ENCODE assay signal across 8 cellular contexts in genomic region chr6:149043476-149044130, GRCh38.
DNase-seq lines count a peak whose midpoint lies in the region; ATAC-seq and TF ChIP-seq lines count a peak whose summit lies in the region.

No MANE protein-coding gene starts in this region.

- DNase-seq in NCI-H2171 treated with DMSO at 0.1 percent for 48 hours (lab: John Stamatoyannopoulos, UW) = peak; percentile 7
- DNase-seq in NCI-H2171 (lab: John Stamatoyannopoulos, UW) = no peak
- DNase-seq in HUDEP-2 (lab: John Stamatoyannopoulos, UW; ENCODE audit: unreplicated experiment in 76 of 76) = peak in 42 of 76 experiments; percentile 9 to 71 (median 30)
- peak; percentile 62 for DNase-seq in activated CD4-positive, alpha-beta memory T cell treated with anti-CD3 and anti-CD28 coated beads for 36 hours
- DNase-seq in mucosa of descending colon = no peak
- DNase-seq in neuronal stem cell (ENCODE audit: low spot score) = no peak
- DNase-seq in ureter (ENCODE audit: low spot score) = no peak

- POLR2A ChIA-PET in activated CD4-positive, alpha-beta memory T cell treated with anti-CD3 and anti-CD28 coated beads for 36 hours (lab: Charles Lee) = interaction anchor here (3.6 kb wide), 1 partner anchor 11 kb away, joined by 24 read pairs; no protein-coding TSS in a partner anchor

- H3K27ac ChIP-seq in neuronal stem cell (replicated peaks; ENCODE audit: low read length) = no peak overlapping the region

- no peaks in the 10 kb centered on the region for H3K27me3 ChIP-seq in neuronal stem cell (ENCODE audit: control insufficient read depth in 3 of 3, insufficient read depth in 3 of 3, low read depth in 1 of 3, low read length in 3 of 3)

- H2BK15ac ChIP-seq in neuronal stem cell (ENCODE audit: low read length) = no peak overlapping the region

- H2AFZ ChIP-seq in neuronal stem cell (ENCODE audit: low read length) = no peak overlapping the region

- no peak overlapping the region for H4K8ac ChIP-seq in neuronal stem cell (ENCODE audit: low read depth, low read length)

- intact Hi-C loops in activated CD4-positive, alpha-beta memory T cell treated with anti-CD3 and anti-CD28 coated beads for 36 hours (cut with micrococcal nuclease) = loop anchor here (2.0 kb wide), 1 partner anchor 17 kb away; no protein-coding TSS in a partner anchor
- intact Hi-C loops in mucosa of descending colon (cut with DNase I, micrococcal nuclease) = no loop called here

- TF ChIP-seq CTCF in mucosa of descending colon (IDR thresholded peaks at IDR 0.05) = no peak

- peaks cover 3% of the 10 kb centered on the region for H3K36me3 Mint-ChIP-seq in activated CD4-positive, alpha-beta memory T cell treated with anti-CD3 and anti-CD28 coated beads for 36 hours

- ATAC-seq in mucosa of descending colon (peak; percentile 34), esophagus mucosa (no peak)

- no peak overlapping the region for H3K4ac ChIP-seq in neuronal stem cell (ENCODE audit: low read length)

- no peak overlapping the region for H3K27ac Mint-ChIP-seq in activated CD4-positive, alpha-beta memory T cell treated with anti-CD3 and anti-CD28 coated beads for 36 hours

- no peak overlapping the region for H2AK5ac ChIP-seq in neuronal stem cell (ENCODE audit: low read depth, low read length)

- H3K9ac ChIP-seq in neuronal stem cell (ENCODE audit: low read depth, low read length, poor library complexity) = no peak overlapping the region

- H4K91ac ChIP-seq in neuronal stem cell (ENCODE audit: low read depth, low read length, poor library complexity) = no peak overlapping the region

- no peaks in the 10 kb centered on the region for H3K79me1 ChIP-seq in neuronal stem cell (ENCODE audit: low read depth, low read length)

- no peak overlapping the region for H3K23ac ChIP-seq in neuronal stem cell (ENCODE audit: low read depth, low read length, poor library complexity)

- no peak overlapping the region for H3K4me2 ChIP-seq in neuronal stem cell (ENCODE audit: insufficient read depth, low read length, poor library complexity, severe bottlenecking)

- no peak overlapping the region for H3K4me3 Mint-ChIP-seq in activated CD4-positive, alpha-beta memory T cell treated with anti-CD3 and anti-CD28 coated beads for 36 hours

- no peak overlapping the region for H3K14ac ChIP-seq in neuronal stem cell (ENCODE audit: low read length)

- no CpG with 5 or more reads among the region's 10 CpGs for WGBS in neuronal stem cell (ENCODE audit: extremely low coverage in 2 of 2, insufficient read length in 2 of 2, insufficient replicate concordance in 1 of 2), 2 donors

- no peak overlapping the region for H3K18ac ChIP-seq in neuronal stem cell (ENCODE audit: low read length)

- H2BK120ac ChIP-seq in neuronal stem cell (ENCODE audit: low read depth, low read length) = no peak overlapping the region

- H3K4me1 ChIP-seq in mucosa of descending colon (ENCODE audit: low read depth) (no peaks in the 10 kb centered on the region), neuronal stem cell (ENCODE audit: control insufficient read depth in 2 of 2, insufficient read depth in 1 of 2, low read depth in 1 of 2, low read length in 2 of 2) (peaks cover 0 to 7% of the 10 kb centered on the region in 2 donors)

- H3K9me3 Mint-ChIP-seq in activated CD4-positive, alpha-beta memory T cell treated with anti-CD3 and anti-CD28 coated beads for 36 hours = no peaks in the 10 kb centered on the region

- H3K27me3 Mint-ChIP-seq in activated CD4-positive, alpha-beta memory T cell treated with anti-CD3 and anti-CD28 coated beads for 36 hours = no peaks in the 10 kb centered on the region

- no peaks in the 10 kb centered on the region for H3K9me3 ChIP-seq in mucosa of descending colon
- H3K9me3 ChIP-seq in neuronal stem cell (replicated peaks in 1 of 2; ENCODE audit: control insufficient read depth in 2 of 2, insufficient read depth in 1 of 2, low read depth in 1 of 2, low read length in 2 of 2) = no peaks in the 10 kb centered on the region

- H3K36me3 ChIP-seq in mucosa of descending colon (ENCODE audit: low read depth) (no peaks in the 10 kb centered on the region), neuronal stem cell (replicated peaks in 1 of 2; ENCODE audit: control insufficient read depth in 2 of 2, insufficient read depth in 2 of 2, low read length in 2 of 2) (no peaks in the 10 kb centered on the region)

- peaks cover 50% of the 10 kb centered on the region for H3K4me1 Mint-ChIP-seq in activated CD4-positive, alpha-beta memory T cell treated with anti-CD3 and anti-CD28 coated beads for 36 hours (ENCODE audit: low read depth)

- H2BK12ac ChIP-seq in neuronal stem cell (ENCODE audit: low read length) = no peak overlapping the region

- CTCF ChIA-PET in activated CD4-positive, alpha-beta memory T cell treated with anti-CD3 and anti-CD28 coated beads for 36 hours (lab: Charles Lee) = interaction anchor here (0.6 to 5.7 kb wide), 9 partner anchors 11 to 389 kb away, joined by 3 to 44 read pairs (median 3); no protein-coding TSS in a partner anchor

- no peak overlapping the region for H2BK5ac ChIP-seq in neuronal stem cell (ENCODE audit: low read length)

- H3K4me3 ChIP-seq in mucosa of descending colon (no peak overlapping the region), neuronal stem cell (ENCODE audit: low read length in 2 of 2) (no peak overlapping the region)

Comparison
In these comparisons a context has a peak if more than half of its experiments do, and no peak if none do; other contexts are left out.
1. DNase-seq: peak in NCI-H2171 treated with DMSO at 0.1 percent for 48 hours (single experiment), HUDEP-2 (42 of 76) and activated CD4-positive, alpha-beta memory T cell treated with anti-CD3 and anti-CD28 coated beads for 36 hours (single experiment); none in NCI-H2171 (single experiment), mucosa of descending colon (0 of 3), neuronal stem cell (single experiment) and ureter (single experiment).